Comparison of ENCODE assay signal across 8 cellular contexts in the genomic region with DNA sequence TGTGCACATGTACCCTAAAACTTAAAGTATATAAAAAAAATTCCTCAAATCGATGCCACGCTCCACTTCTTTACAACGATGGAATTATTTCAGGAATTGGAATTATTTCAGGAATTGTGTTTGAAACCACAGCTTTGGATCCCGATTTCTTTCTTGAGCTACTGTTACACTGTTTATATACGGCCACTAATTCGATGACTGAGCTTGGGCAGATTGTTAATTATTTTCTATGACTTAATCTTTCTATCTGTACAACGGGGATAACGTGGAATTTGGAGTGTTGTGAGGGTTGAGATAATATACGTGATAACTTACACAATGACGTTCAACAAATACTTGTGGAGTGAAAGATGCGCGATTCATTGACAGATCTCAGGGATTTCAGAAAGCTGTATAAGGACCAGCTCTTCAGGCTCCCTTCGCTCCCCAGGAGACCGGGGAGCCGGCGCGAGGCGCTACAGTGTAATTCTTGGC.
DNase-seq lines count a peak whose midpoint lies in the region; TF ChIP-seq lines count a peak whose summit lies in the region.

No MANE protein-coding gene starts in this region.

- H3K27me3 ChIP-seq in A673 (replicated peaks; ENCODE audit: insufficient read depth, low read depth, low read length, poor library complexity): no peaks in the 10 kb centered on the region

- H3K27ac ChIP-seq in A673 (ENCODE audit: low read depth, low read length, poor library complexity, severe bottlenecking): no peak overlapping the region

- H3K4me1 Mint-ChIP-seq in HFFc6 (ENCODE audit: low read depth) (peaks cover 59% of the 10 kb centered on the region), mesothelial cell of epicardium (peaks cover 22% of the 10 kb centered on the region)

- TF ChIP-seq CTCF in A673 (conservative IDR thresholded peaks at IDR 0.05; ENCODE audit: low read depth, low read length) (no peak), HFFc6 (IDR thresholded peaks at IDR 0.05) (no peak), astrocyte of the cerebellum (IDR thresholded peaks at IDR 0.05; ENCODE audit: low read depth, low read length, missing control alignments) (no peak), mesothelial cell of epicardium (IDR thresholded peaks at IDR 0.05; ENCODE audit: unreplicated experiment) (no peak)

- in situ Hi-C loops in astrocyte of the cerebellum (cut with HindIII; ENCODE audit: low sequenced_read_pairs): no loop called here

- H3K36me3 Mint-ChIP-seq in HFFc6 (ENCODE audit: low read depth): no peaks in the 10 kb centered on the region
- peaks cover 1% of the 10 kb centered on the region for H3K36me3 Mint-ChIP-seq in mesothelial cell of epicardium

- H3K9me3 Mint-ChIP-seq in HFFc6 (no peaks in the 10 kb centered on the region), mesothelial cell of epicardium (no peaks in the 10 kb centered on the region)

- H3K27ac Mint-ChIP-seq in HFFc6: peak overlapping the region; percentile 97
- peak overlapping the region; percentile 54 for H3K27ac Mint-ChIP-seq in mesothelial cell of epicardium

- H3K4me3 Mint-ChIP-seq in HFFc6 (peak overlapping the region; percentile 86), mesothelial cell of epicardium (peak overlapping the region; percentile 72)

- no peaks in the 10 kb centered on the region for H3K9me3 ChIP-seq in A673 (ENCODE audit: low read depth, low read length, poor library complexity, severe bottlenecking)

- CTCF ChIA-PET in A673 (lab: Charles Lee): interaction anchor here (0.5 to 1.7 kb wide), 11 partner anchors 220 to 785 kb away, joined by 3 to 15 read pairs (median 4); partner anchors contain the start of genes REV3L and TRAF3IP2

- H3K27me3 Mint-ChIP-seq in HFFc6 (ENCODE audit: insufficient read depth) (0 out of 2 replicates have a peak, but pooled peaks cover 1% of the 10 kb centered on the region), mesothelial cell of epicardium (ENCODE audit: low read depth) (peaks cover 22% of the 10 kb centered on the region)

- BruUV-seq in A673 (replicated peaks; lab: Mats Ljungman, UMichigan): no TSS peak

- no peaks in the 10 kb centered on the region for H3K36me3 ChIP-seq in A673 (ENCODE audit: insufficient read depth, low read length, poor library complexity, severe bottlenecking)

- POLR2A ChIA-PET in A673 (lab: Charles Lee; ENCODE audit: low non-redundant PET): interaction anchor here (0.6 kb wide), 1 partner anchor 65 kb away, joined by 3 read pairs; no protein-coding TSS in a partner anchor

- no peak for DNase-seq in A673 (ENCODE audit: low spot score)
- peak; percentile 48 for DNase-seq in HFFc6
- DNase-seq in astrocyte of the cerebellum (ENCODE audit: low read depth): no peak
- no peak for DNase-seq in mesothelial cell of epicardium (ENCODE audit: low spot score in 2 of 2, unreplicated experiment in 2 of 2)
- DNase-seq in HUDEP-2 (lab: John Stamatoyannopoulos, UW; ENCODE audit: unreplicated experiment in 76 of 76): no peak
- DNase-seq in foreskin melanocyte: no peak
- DNase-seq in NCI-H1436 (lab: John Stamatoyannopoulos, UW): no peak
- no peak for DNase-seq in DMS53 treated with DMSO at 0.1 percent for 48 hours (lab: John Stamatoyannopoulos, UW; ENCODE audit: unreplicated experiment)

- intact Hi-C loops in A673 (cut with micrococcal nuclease; ENCODE audit: unreplicated experiment): loop anchor here (1.0 to 5.0 kb wide), 3 partner anchors 224 to 785 kb away; partner anchors contain the start of gene REV3L

- peak overlapping the region; percentile 84 for H3K4me3 ChIP-seq in A673 (ENCODE audit: low read depth, low read length, poor library complexity, severe bottlenecking)
- peak overlapping the region; percentile 67 for H3K4me3 ChIP-seq in astrocyte of the cerebellum (ENCODE audit: low read depth, low read length)

- H3K4me1 ChIP-seq in A673 (ENCODE audit: insufficient read depth, low read length, poor library complexity, severe bottlenecking): no peaks in the 10 kb centered on the region
